ENCODE assay signal across 8 cellular contexts in the genomic region with DNA sequence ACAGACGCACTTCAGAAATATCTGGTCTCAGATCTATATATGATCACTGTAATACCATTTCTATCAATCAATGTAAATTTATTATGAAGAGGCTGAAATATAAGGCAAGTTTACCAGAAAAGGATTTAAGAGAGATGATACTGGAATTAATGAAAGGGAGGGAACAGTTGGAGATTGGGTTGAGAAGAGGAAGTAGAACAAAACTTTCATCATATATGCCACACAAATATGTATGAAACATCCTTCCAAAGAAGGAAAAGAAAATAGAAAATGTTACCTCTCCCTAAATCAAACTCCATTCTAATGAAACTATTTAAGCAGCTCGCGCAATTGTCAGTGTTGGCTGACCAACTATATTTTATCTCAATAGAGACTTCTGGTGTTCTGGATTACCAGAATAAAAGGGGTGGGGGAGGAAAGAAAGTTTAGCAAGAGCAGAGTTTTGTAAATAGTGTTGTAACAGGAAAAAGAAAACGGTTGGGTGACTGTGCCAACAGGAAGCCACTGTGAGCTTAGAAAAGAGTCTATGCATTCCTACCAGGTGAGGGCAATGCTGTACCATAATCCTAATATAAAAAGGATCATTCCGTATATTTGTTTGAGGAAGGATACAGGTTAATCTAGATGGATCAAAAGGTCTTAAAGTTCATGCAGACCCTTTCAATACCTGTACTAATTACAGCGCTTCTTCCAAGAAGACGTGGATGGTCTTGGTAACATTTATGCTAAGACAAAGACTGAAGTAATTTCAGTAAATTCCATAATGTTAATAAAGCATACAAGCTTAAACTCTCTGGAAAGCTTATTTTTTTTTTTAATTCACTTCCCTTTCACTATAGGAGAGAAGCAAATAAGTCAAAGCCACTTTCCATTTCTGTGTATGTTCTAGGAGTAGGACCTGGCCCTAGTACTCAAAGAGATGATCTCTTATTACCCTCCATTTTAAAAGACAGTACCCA. TPM values are rescaled to one million over a fixed set of nuclear protein-coding genes. Genes with fewer than 3 reads are reported as not detected.
DNase-seq lines count a peak whose midpoint lies in the region; ATAC-seq, FAIRE-seq and TF ChIP-seq lines count a peak whose summit lies in the region.

No MANE protein-coding gene starts in this region.

- H2BK5ac ChIP-seq in H9 (ENCODE audit: insufficient read length, low read length): no peak overlapping the region

- H3K79me2 ChIP-seq in H9 (ENCODE audit: insufficient read depth, low read length) (no peaks in the 10 kb centered on the region), GM12878 (ENCODE audit: control insufficient read depth, insufficient read depth, low read length) (no peaks in the 10 kb centered on the region)

- H4K5ac ChIP-seq in H9 (ENCODE audit: insufficient read length, low read depth, low read length): no peak overlapping the region

- no CpG with 5 or more reads among the region's 7 CpGs for WGBS in H9 (ENCODE audit: extremely low coverage, insufficient read length, low lambda C conversion rate)
- 85% methylated on average over 7 of the region's 7 CpGs for WGBS in GM12878 (ENCODE audit: insufficient coverage, insufficient replicate concordance, low lambda C conversion rate, missing lambda C conversion rate)
- 43 to 48% methylated on average over 7 of the region's 7 CpGs for WGBS in thyroid gland, 2 donors

- H4K8ac ChIP-seq in H9 (replicated peaks; ENCODE audit: insufficient read length, low read depth, low read length): no peak overlapping the region

- no peaks in the 10 kb centered on the region for H3K27me3 ChIP-seq in BJ (ENCODE audit: control insufficient read depth, insufficient read depth, low read length)
- H3K27me3 ChIP-seq in H9 (ENCODE audit: insufficient read depth, low read length): no peaks in the 10 kb centered on the region
- no peaks in the 10 kb centered on the region for H3K27me3 ChIP-seq in GM12878 (replicated peaks in 1 of 2; ENCODE audit: control insufficient read depth in 2 of 2, insufficient read depth in 2 of 2, low read length in 1 of 2)
- no peaks in the 10 kb centered on the region for H3K27me3 ChIP-seq in kidney epithelial cell (ENCODE audit: control insufficient read depth, insufficient read depth, low read length)
- no peaks in the 10 kb centered on the region for H3K27me3 ChIP-seq in thyroid gland

- in situ Hi-C loops in GM12878 (cut with MboI): no loop called here

- RAD21 ChIA-PET in GM12878 (lab: Charles Lee; ENCODE audit: unreplicated experiment): interaction anchor here (0.9 to 1.9 kb wide), 7 partner anchors 14 to 263 kb away, joined by 3 to 9 read pairs (median 6); a partner anchor contains a TSS

- H2AK5ac ChIP-seq in H9 (ENCODE audit: insufficient read length, low read length): no peak overlapping the region

- no TSS peak for BruUV-seq in GM12878 (replicated peaks; lab: Mats Ljungman, UMichigan)

- H4K20me1 ChIP-seq in H9 (ENCODE audit: control insufficient read depth, insufficient read depth, insufficient read length) (no peaks in the 10 kb centered on the region), GM12878 (ENCODE audit: control insufficient read depth, insufficient read depth) (no peaks in the 10 kb centered on the region)

- no peak overlapping the region for H3K4me2 ChIP-seq in H9 (ENCODE audit: insufficient read depth, insufficient read length, low read length)
- H3K4me2 ChIP-seq in GM12878 (ENCODE audit: control insufficient read depth, insufficient read depth): no peak overlapping the region

- H3K27me3 Mint-ChIP-seq in H9 (ENCODE audit: low read depth): peaks cover 2% of the 10 kb centered on the region

- peak overlapping the region in 2 of 3 experiments; percentile 91 to 96; a peak in 3 of 7 replicates for H3K27ac Mint-ChIP-seq in H9

- no peak overlapping the region for H2BK12ac ChIP-seq in H9 (ENCODE audit: insufficient read length, low read depth, low read length)

- H3K9ac ChIP-seq in H9 (ENCODE audit: extremely low read depth, insufficient read length, low read length) (no peak overlapping the region), GM12878 (ENCODE audit: control insufficient read depth, insufficient read depth, low read length) (no peak overlapping the region)

- H3K4me3 ChIP-seq in BJ (ENCODE audit: low read depth, low read length) (no peak overlapping the region), GM12878 (no peak overlapping the region), kidney epithelial cell (ENCODE audit: low read depth, low read length) (no peak overlapping the region), thyroid gland (replicated peaks in 1 of 3) (no peak overlapping the region)

- H3K9me3 ChIP-seq in H9 (ENCODE audit: control insufficient read depth, low read depth, low read length) (no peaks in the 10 kb centered on the region), GM12878 (replicated peaks; ENCODE audit: control insufficient read depth, insufficient read depth, low read length) (peaks cover 17% of the 10 kb centered on the region), thyroid gland (no peaks in the 10 kb centered on the region)

- ATAC-seq in GM12878: peak; percentile 64
- no peak for ATAC-seq in GM21381 (IDR thresholded peaks at IDR 0.05; ENCODE audit: unreplicated experiment)

- intact Hi-C loops in GM12878 (cut with micrococcal nuclease; ENCODE audit: unreplicated experiment): loop anchor here (1.0 to 5.0 kb wide), 3 partner anchors 87 to 549 kb away; no protein-coding TSS in a partner anchor
- intact Hi-C loops in thyroid gland (cut with DNase I): no loop called here

- no peak overlapping the region for H2BK120ac ChIP-seq in H9 (ENCODE audit: low read depth, low read length, poor library complexity, severe bottlenecking)

- peaks cover 8% of the 10 kb centered on the region for H3K36me3 ChIP-seq in BJ (ENCODE audit: control insufficient read depth, insufficient read depth, low read length)
- peaks cover 0 to 24% of the 10 kb centered on the region in 2 experiments; a peak in 2 of 4 replicates for H3K36me3 ChIP-seq in GM12878 (ENCODE audit: control insufficient read depth in 2 of 2, insufficient read depth in 2 of 2, low read length in 1 of 2)
- peaks cover 2% of the 10 kb centered on the region for H3K36me3 ChIP-seq in kidney epithelial cell (ENCODE audit: control insufficient read depth, insufficient read depth, low read length)
- H3K36me3 ChIP-seq in thyroid gland: no peaks in the 10 kb centered on the region

- no peak overlapping the region for H2BK15ac ChIP-seq in H9 (ENCODE audit: low read depth, low read length)

- H2BK20ac ChIP-seq in H9 (ENCODE audit: low read depth, low read length, poor library complexity, severe bottlenecking): no peak overlapping the region

- no peak overlapping the region for H3K14ac ChIP-seq in H9 (ENCODE audit: insufficient read depth, low read length)

- no peak for FAIRE-seq in GM12878 (lab: Jason Lieb, UNC)

- H3K9me3 Mint-ChIP-seq in H9: peaks cover 18 to 20% of the 10 kb centered on the region in 2 experiments

- TF ChIP-seq EP300 in GM12878 (IDR thresholded peaks at IDR 0.05; ENCODE audit: borderline replicate concordance in 1 of 2, control insufficient read depth in 1 of 2, low read depth in 2 of 2, low read length in 2 of 2): no peak

- H3K23me2 ChIP-seq in H9 (ENCODE audit: insufficient read length, low read depth, low read length, poor library complexity, severe bottlenecking): no peaks in the 10 kb centered on the region

- H3K4me1 ChIP-seq in H9 (ENCODE audit: insufficient read depth, low read length) (no peaks in the 10 kb centered on the region), GM12878 (ENCODE audit: control insufficient read depth, insufficient read depth, low read length) (no peaks in the 10 kb centered on the region), thyroid gland (peaks cover 0 to 13% of the 10 kb centered on the region in 2 donors)

- peaks cover 5% of the 10 kb centered on the region in 2 experiments for H3K4me1 Mint-ChIP-seq in H9

- no peak overlapping the region for H3K18ac ChIP-seq in H9 (ENCODE audit: insufficient read length, low read depth, low read length)

- H2AFZ ChIP-seq in H9 (ENCODE audit: low read length) (no peak overlapping the region), GM12878 (ENCODE audit: control insufficient read depth, low read depth, low read length) (no peak overlapping the region)

- TF ChIP-seq CTCF in BJ (IDR thresholded peaks at IDR 0.05; ENCODE audit: insufficient read depth, low read depth, low read length) (peak; percentile 64), H9 (conservative IDR thresholded peaks at IDR 0.05) (peak; percentile 83), GM12878 (IDR thresholded peaks at IDR 0.05 in 2 of 3, conservative IDR thresholded peaks at IDR 0.05 in 1 of 3; ENCODE audit: control insufficient read depth in 2 of 3, extremely low read depth in 1 of 3, insufficient read depth in 1 of 3, low read depth in 3 of 3, low read length in 3 of 3) (peak; percentile 9 to 59 (median 17); a peak in 2 of 6 replicates), kidney epithelial cell (IDR thresholded peaks at IDR 0.05; ENCODE audit: insufficient read depth, low read length, poor library complexity, severe bottlenecking) (peak; percentile 67), thyroid gland (IDR thresholded peaks at IDR 0.05) (peak in 5 of 6 experiments; percentile 36 to 85 (median 77))

- no peak for DNase-seq in BJ (ENCODE audit: low read depth)
- DNase-seq in H9: no peak
- peak; percentile 91 for DNase-seq in NOMO-1 treated with dmso at 0.1 percent for 144 hours (lab: John Stamatoyannopoulos, UW; ENCODE audit: unreplicated experiment)
- DNase-seq in GM12878 (ENCODE audit: low read depth, low spot score): no peak
- peak; percentile 35 for DNase-seq in kidney epithelial cell (ENCODE audit: low read depth)
- peak; percentile 46 to 66 for DNase-seq in thyroid gland
- DNase-seq in NCI-H1930 (lab: John Stamatoyannopoulos, UW): no peak

- SMC1A ChIA-PET in GM12878 (lab: Charles Lee; ENCODE audit: uncharacterized antibody, unreplicated experiment): interaction anchor here (0.6 to 2.3 kb wide), 9 partner anchors 46 to 549 kb away, joined by 3 to 9 read pairs (median 4); no protein-coding TSS in a partner anchor

- H3K56ac ChIP-seq in H9 (ENCODE audit: insufficient read length, low read depth, low read length): no peak overlapping the region

- H3K23ac ChIP-seq in H9 (ENCODE audit: insufficient read length, low read depth, low read length): no peak overlapping the region

- H3K36me3 Mint-ChIP-seq in H9 (ENCODE audit: insufficient read depth in 1 of 3, low read depth in 3 of 3): peaks cover 10 to 29% (median 23%) of the 10 kb centered on the region in 3 experiments

- H3K27ac ChIP-seq in H9 (ENCODE audit: insufficient read length, low read depth, low read length) (no peak overlapping the region), GM12878 (ENCODE audit: control insufficient read depth, insufficient read depth) (no peak overlapping the region), thyroid gland (peak overlapping the region; percentile 53 to 56 (median 55))

- CTCF ChIA-PET in BJ (lab: Yijun Ruan, JAX): interaction anchor here (0.7 to 1.6 kb wide), 12 partner anchors 12 to 547 kb away, joined by 3 to 6 read pairs (median 3); a partner anchor contains a TSS
- CTCF ChIA-PET in GM12878 (lab: Yijun Ruan, JAX): interaction anchor here (0.6 to 2.7 kb wide), 15 partner anchors 13 to 548 kb away, joined by 3 to 15 read pairs (median 4); a partner anchor contains a TSS

- TF ChIP-seq RAD21 in GM12878 (IDR thresholded peaks at IDR 0.05; ENCODE audit: insufficient read depth, low read depth, low read length): 0 out of 2 replicates have a peak, but pooled peaks have one; percentile 30

- H3K4ac ChIP-seq in H9 (ENCODE audit: low read depth, low read length): no peak overlapping the region

- no peaks in the 10 kb centered on the region for H3K79me1 ChIP-seq in H9 (ENCODE audit: insufficient read depth, low read depth, low read length, poor library complexity, severe bottlenecking)

- TF ChIP-seq POLR2A in GM12878 (IDR thresholded peaks at IDR 0.05; ENCODE audit: low read depth, low read length): no peak
- no peak for TF ChIP-seq POLR2A in thyroid gland (IDR thresholded peaks at IDR 0.05)

- POLR2A ChIA-PET in BJ (lab: Charles Lee): interaction anchor here (0.6 kb wide), 2 partner anchors 13 to 25 kb away, joined by 3 to 7 read pairs; no protein-coding TSS in a partner anchor
- POLR2A ChIA-PET in GM12878 (lab: Charles Lee): interaction anchor here (0.6 kb wide), 1 partner anchor 28 kb away, joined by 3 read pairs; no protein-coding TSS in a partner anchor

- H3K4me3 Mint-ChIP-seq in H9: no peak overlapping the region

- H4K91ac ChIP-seq in H9 (ENCODE audit: insufficient read length, low read depth, low read length): no peak overlapping the region

- no peak overlapping the region for H3T11ph ChIP-seq in H9 (ENCODE audit: low read length)

RNA-seq across cellular contexts. Expression of a gene that starts 14.5 kb away (rescaled TPM):
- polyA plus RNA-seq in BJ (2011; rRNA removed) (4.0 and 12.6 TPM in 2 replicates), GM12878 (2011; rRNA removed) (24.7 and 47.0 TPM in 2 replicates), GM12878 (2014; fragmentation: Illumina TruSeq; extraction: Trizol) (80.2 and 102 TPM in 2 replicates), GM12878 (2014; fragmentation: Nextera tagmentation; extraction: Ambion mirVana) (100 to 1,000 TPM in 1 of 2 experiments, 10 to 100 TPM in 1; 96.1 to 107 TPM), GM12878 (2014; rRNA removed) (27.6 and 31.1 TPM in 2 replicates), GM12878 (2016; fragmentation: Nextera tagmentation; extraction: Ambion mirVana) (10 to 100 TPM; 82.5 to 83.4 TPM)
- polyA minus RNA-seq in BJ (2011; rRNA and poly(A)+ RNA removed): 1.5 and 2.3 TPM in 2 replicates
- total RNA-seq in H9 (2021) (29.9 and 33.4 TPM in 2 replicates), GM12878 (2014; rRNA removed) (15.2 and 18.1 TPM in 2 replicates), GM12878 (2014; rRNA removed; fragmentation: Illumina TruSeq; extraction: Trizol) (55.7 and 60.6 TPM in 2 replicates), GM12878 (2021) (26.5 and 29.3 TPM in 2 replicates), kidney epithelial cell (9.0 and 23.6 TPM in 2 replicates), thyroid gland (10 to 100 TPM in 1 of 4 donors, 1 to 10 TPM in 3; 4.5 to 15.0 (median 6.3) TPM)
- total RNA-seq in GM12878 (2013; cell fraction: nucleolus; rRNA removed): 7.6 and 8.9 TPM in 2 replicates
- 24.3 TPM for polyA plus RNA-seq in GM12878 (2011; ENCODE audit: low read depth)
- 4.5 and 4.6 TPM in 2 replicates for polyA plus RNA-seq in GM12878 (2011; cell fraction: cytosol; rRNA removed)
- polyA plus RNA-seq in GM12878 (2011; cell fraction: nucleus; rRNA removed): 2.8 and 5.9 TPM in 2 replicates
- 31.6 and 47.3 TPM in 2 replicates for polyA plus RNA-seq in GM12878 (2012)
- polyA minus RNA-seq in GM12878 (2011; rRNA and poly(A)+ RNA removed): 1.8 and 2.4 TPM in 2 replicates
- polyA minus RNA-seq in GM12878 (2011; cell fraction: cytosol; rRNA and poly(A)+ RNA removed): 1.4 and 1.9 TPM in 2 replicates
- polyA minus RNA-seq in GM12878 (2011; cell fraction: nucleus; rRNA and poly(A)+ RNA removed): 2.9 and 4.2 TPM in 2 replicates

RNA-seq across cellular contexts. Expression of a gene that starts 24.7 kb away (rescaled TPM):
- polyA plus RNA-seq in BJ (2011; rRNA removed): 108 and 184 TPM in 2 replicates
- polyA minus RNA-seq in BJ (2011; rRNA and poly(A)+ RNA removed): 27.1 and 35.2 TPM in 2 replicates
- total RNA-seq in H9 (2021): 18.4 and 20.5 TPM in 2 replicates
- total RNA-seq in GM12878 (2013; cell fraction: nucleolus; rRNA removed): 72.9 and 76.6 TPM in 2 replicates
- total RNA-seq in GM12878 (2014; rRNA removed): 38.8 and 54.2 TPM in 2 replicates
- total RNA-seq in GM12878 (2014; rRNA removed; fragmentation: Illumina TruSeq; extraction: Trizol): 45.8 and 49.8 TPM in 2 replicates
- total RNA-seq in GM12878 (2021): 37.8 and 52.1 TPM in 2 replicates
- 12.9 TPM for polyA plus RNA-seq in GM12878 (2011; ENCODE audit: low read depth)
- polyA plus RNA-seq in GM12878 (2011; rRNA removed): 105 and 129 TPM in 2 replicates
- 64.1 and 116 TPM in 2 replicates for polyA plus RNA-seq in GM12878 (2011; cell fraction: cytosol; rRNA removed)
- polyA plus RNA-seq in GM12878 (2011; cell fraction: nucleus; rRNA removed): 33.5 and 63.2 TPM in 2 replicates
- polyA plus RNA-seq in GM12878 (2012): 53.6 and 58.1 TPM in 2 replicates
- polyA plus RNA-seq in GM12878 (2014; fragmentation: Illumina TruSeq; extraction: Trizol): 39.0 and 60.8 TPM in 2 replicates
- 100 to 1,000 TPM; 261 to 341 TPM for polyA plus RNA-seq in GM12878 (2014; fragmentation: Nextera tagmentation; extraction: Ambion mirVana)
- polyA plus RNA-seq in GM12878 (2014; rRNA removed): 55.0 and 56.4 TPM in 2 replicates
- polyA plus RNA-seq in GM12878 (2016; fragmentation: Nextera tagmentation; extraction: Ambion mirVana): 100 to 1,000 TPM; 175 to 176 TPM
- 22.7 and 31.3 TPM in 2 replicates for polyA minus RNA-seq in GM12878 (2011; rRNA and poly(A)+ RNA removed)
- 19.1 and 32.4 TPM in 2 replicates for polyA minus RNA-seq in GM12878 (2011; cell fraction: cytosol; rRNA and poly(A)+ RNA removed)
- polyA minus RNA-seq in GM12878 (2011; cell fraction: nucleus; rRNA and poly(A)+ RNA removed): 9.3 and 38.6 TPM in 2 replicates
- total RNA-seq in kidney epithelial cell: 86.8 and 112 TPM in 2 replicates
- total RNA-seq in thyroid gland: 100 to 1,000 TPM; 186 to 322 (median 242) TPM

RNA-seq across cellular contexts. Expression of a gene that starts 43.9 kb away (rescaled TPM):
- polyA plus RNA-seq in BJ (2011; rRNA removed) (3.1 and 6.3 TPM in 2 replicates), GM12878 (2011; rRNA removed) (14.1 and 20.6 TPM in 2 replicates), GM12878 (2014; fragmentation: Illumina TruSeq; extraction: Trizol) (7.7 and 11.4 TPM in 2 replicates), GM12878 (2014; fragmentation: Nextera tagmentation; extraction: Ambion mirVana) (1 to 10 TPM; 1.4 to 1.5 TPM), GM12878 (2014; rRNA removed) (4.8 and 5.6 TPM in 2 replicates), GM12878 (2016; fragmentation: Nextera tagmentation; extraction: Ambion mirVana) (1 to 10 TPM; 4.0 to 4.2 TPM)
- polyA minus RNA-seq in BJ (2011; rRNA and poly(A)+ RNA removed): 3.5 and 4.3 TPM in 2 replicates
- total RNA-seq in H9 (2021) (0.29 and 0.44 TPM in 2 replicates), GM12878 (2014; rRNA removed) (5.3 and 5.9 TPM in 2 replicates), GM12878 (2014; rRNA removed; fragmentation: Illumina TruSeq; extraction: Trizol) (7.6 and 7.7 TPM in 2 replicates), GM12878 (2021) (8.5 and 8.7 TPM in 2 replicates), kidney epithelial cell (2.3 and 3.0 TPM in 2 replicates), thyroid gland (10 to 100 TPM in 3 of 4 donors, 1 to 10 TPM in 1; 8.0 to 26.6 (median 17.6) TPM)
- total RNA-seq in GM12878 (2013; cell fraction: nucleolus; rRNA removed): 42.7 and 43.6 TPM in 2 replicates
- polyA plus RNA-seq in GM12878 (2011; ENCODE audit: low read depth): 1.7 TPM
- 5.2 and 6.0 TPM in 2 replicates for polyA plus RNA-seq in GM12878 (2011; cell fraction: cytosol; rRNA removed)
- polyA plus RNA-seq in GM12878 (2011; cell fraction: nucleus; rRNA removed): 14.9 and 15.3 TPM in 2 replicates
- 2.1 and 2.7 TPM in 2 replicates for polyA plus RNA-seq in GM12878 (2012)
- polyA minus RNA-seq in GM12878 (2011; rRNA and poly(A)+ RNA removed): 12.9 and 17.6 TPM in 2 replicates
- polyA minus RNA-seq in GM12878 (2011; cell fraction: cytosol; rRNA and poly(A)+ RNA removed): 4.0 and 5.7 TPM in 2 replicates
- 10.5 and 13.1 TPM in 2 replicates for polyA minus RNA-seq in GM12878 (2011; cell fraction: nucleus; rRNA and poly(A)+ RNA removed)

Comparison
In these comparisons a context has a peak if more than half of its experiments do, and no peak if none do; other contexts are left out.
1. DNase-seq: peak in NOMO-1 treated with dmso at 0.1 percent for 144 hours (single experiment), kidney epithelial cell (single experiment) and thyroid gland (2 of 2); none in BJ (single experiment), H9 (single experiment), GM12878 (single experiment) and NCI-H1930 (0 of 2).
2. CTCF ChIP-seq: peak in every context shown above with its lines; median percentile 83 in H9; 77 in thyroid gland; 67 in kidney epithelial cell; 64 in BJ; 17 in GM12878.
3. H3K27ac ChIP-seq: peak in thyroid gland (3 of 3); none in H9 (single experiment) and GM12878 (single experiment).